ENCODE assay signal across 12 cellular contexts in the genomic region with DNA sequence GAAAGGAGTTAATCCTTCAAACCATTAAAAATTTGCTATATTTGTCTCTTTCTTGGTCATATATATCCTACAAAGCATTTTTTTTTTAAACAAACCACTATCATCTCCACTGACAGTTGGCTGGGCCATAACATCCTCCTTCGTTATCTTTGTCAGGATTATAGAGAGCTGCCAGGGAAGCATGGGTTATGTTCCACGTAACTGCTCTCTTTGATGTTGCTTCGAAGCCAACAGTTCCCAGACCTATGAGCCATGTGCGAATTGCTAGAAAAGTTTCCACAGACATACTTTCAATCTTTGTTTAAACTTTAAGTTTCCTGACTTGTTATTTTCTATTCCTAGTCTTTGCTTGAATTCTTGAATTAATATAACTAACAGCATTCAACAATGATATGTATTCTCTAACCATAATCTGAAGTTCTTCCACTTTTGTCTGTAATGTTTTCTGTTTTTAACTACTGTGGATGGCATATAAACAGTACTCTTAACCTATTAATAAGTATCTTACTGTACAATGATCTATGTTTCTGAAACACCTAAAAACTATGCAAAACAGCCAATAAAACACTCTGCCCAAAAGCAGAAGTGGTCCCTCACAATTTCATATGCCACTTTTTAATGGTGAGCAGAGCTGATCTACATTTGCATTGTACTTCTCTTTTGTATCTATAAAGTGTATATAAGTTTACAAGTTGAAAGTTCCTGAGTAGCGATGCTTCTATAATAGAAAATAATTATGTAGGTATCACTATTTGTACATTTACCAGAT. TPM values are rescaled to one million over a fixed set of nuclear protein-coding genes. Genes with fewer than 3 reads are reported as not detected.
DNase-seq lines count a peak whose midpoint lies in the region; ATAC-seq, FAIRE-seq and TF ChIP-seq lines count a peak whose summit lies in the region.
"Had no signal": no experiment of that assay in that cellular context is flagged by ENCODE, and none has a peak within 500 bp of the region (broad histone marks: within the 10 kb centered on the region; RNA-seq: fewer than 3 reads in every experiment).

No MANE protein-coding gene starts in this region.

- intact Hi-C loops in PC-9 (cut with micrococcal nuclease; ENCODE audit: unreplicated experiment) (no loop called here), HepG2 (cut with micrococcal nuclease; ENCODE audit: unreplicated experiment) (no loop called here)

- no peaks in the 10 kb centered on the region for H3F3A ChIP-seq in PC-9 (ENCODE audit: insufficient read depth, low read depth)

- H2AFZ ChIP-seq in PC-9 (no peak overlapping the region), HepG2 (ENCODE audit: low read length) (no peak overlapping the region)

- H3K79me2 ChIP-seq in PC-9 (ENCODE audit: low read depth) (no peaks in the 10 kb centered on the region), HepG2 (ENCODE audit: insufficient read depth, low read length) (no peaks in the 10 kb centered on the region)

- in situ Hi-C loops in HepG2 (cut with HindIII; ENCODE audit: extremely low pct_ligation_motif_present, low pct_unique_long_range_greater_than_20kb), result no loop called here

- FAIRE-seq in HepG2 (lab: Jason Lieb, UNC), result no peak

- TF ChIP-seq POLR2A in HepG2 (IDR thresholded peaks at IDR 0.05; ENCODE audit: insufficient read depth in 1 of 2, low read depth in 2 of 2, low read length in 2 of 2), result no peak

- H3K4me2 ChIP-seq in PC-9 (no peak overlapping the region), HepG2 (ENCODE audit: low read depth, low read length) (no peak overlapping the region)

- H3K9me2 ChIP-seq in PC-9 (ENCODE audit: insufficient read depth), result no peaks in the 10 kb centered on the region

- H3K36me3 ChIP-seq in PC-9 (ENCODE audit: low read depth) (no peaks in the 10 kb centered on the region), HepG2 (replicated peaks in 1 of 2; ENCODE audit: control insufficient read depth in 1 of 2, insufficient read depth in 2 of 2, low read length in 2 of 2) (no peaks in the 10 kb centered on the region)

- TF ChIP-seq EP300 in HepG2 (IDR thresholded peaks at IDR 0.05; ENCODE audit: low read depth in 2 of 2, low read length in 2 of 2), result no peak
- no peak for TF ChIP-seq EP300 in HepG2 (CRISPR knock-in tag; IDR thresholded peaks at IDR 0.05; ENCODE audit: borderline replicate concordance)

- H3K9ac ChIP-seq in HepG2 (ENCODE audit: insufficient read depth, low read depth, low read length), result no peak overlapping the region

- no peak for DNase-seq in mesothelial cell of epicardium (ENCODE audit: low spot score in 2 of 2, unreplicated experiment in 2 of 2)
- no peak for DNase-seq in midbrain (lab: John Stamatoyannopoulos, UW)
- no peak for DNase-seq in PC-9
- no peak for DNase-seq in HepG2 (ENCODE audit: low spot score)
- no peak for DNase-seq in NK-92 (lab: John Stamatoyannopoulos, UW; ENCODE audit: unreplicated experiment)
- DNase-seq: activated CD4-positive, CD25-positive, alpha-beta regulatory T cell; GOT3; MM.1S had no signal

- CTCF ChIA-PET in PC-9 (lab: Charles Lee), result no interaction called here
- CTCF ChIA-PET in HepG2 (lab: Yijun Ruan, JAX; ENCODE audit: low intra/inter-chr PET ratio, low total read pairs), result no interaction called here

- no peak overlapping the region for H3K27ac ChIP-seq in PC-9
- H3K27ac ChIP-seq in HepG2 (ENCODE audit: extremely low read length, insufficient read depth, low read length), result no peak overlapping the region

- no peaks in the 10 kb centered on the region for H3K9me3 ChIP-seq in PC-9 (ENCODE audit: insufficient read depth, low read depth)
- no peaks in the 10 kb centered on the region for H3K9me3 ChIP-seq in HepG2 (ENCODE audit: low read length)

- ATAC-seq in GM19043 (IDR thresholded peaks at IDR 0.05; ENCODE audit: low read depth, unreplicated experiment) (peak; percentile 97), HG02623 (IDR thresholded peaks at IDR 0.05; ENCODE audit: unreplicated experiment) (peak; percentile 96), HG03457 (IDR thresholded peaks at IDR 0.05; ENCODE audit: unreplicated experiment) (peak; percentile 98), HepG2 (no peak)

- H3K9me3 Mint-ChIP-seq in mesothelial cell of epicardium, result peaks cover 6% of the 10 kb centered on the region

- no peak overlapping the region for H3K4me3 Mint-ChIP-seq in mesothelial cell of epicardium
- H3K4me3 Mint-ChIP-seq: activated naive CD8-positive, alpha-beta T cell had no signal

- H3K4me1 Mint-ChIP-seq in mesothelial cell of epicardium, result peaks cover 36% of the 10 kb centered on the region

- no TSS peak for BruUV-seq in PC-9 (replicated peaks; lab: Mats Ljungman, UMichigan)
- no TSS peak for BruUV-seq in HepG2 (replicated peaks; lab: Mats Ljungman, UMichigan)

- H3K27me3 ChIP-seq in PC-9 (ENCODE audit: insufficient read depth, low read depth) (no peaks in the 10 kb centered on the region), HepG2 (ENCODE audit: control insufficient read depth in 1 of 2, insufficient read depth in 2 of 2, low read length in 2 of 2) (no peaks in the 10 kb centered on the region)

- 17% methylated on average over 5 of the region's 5 CpGs for WGBS in HepG2 (ENCODE audit: low lambda C conversion rate)

- no peaks in the 10 kb centered on the region for H3K36me3 Mint-ChIP-seq in mesothelial cell of epicardium
- H3K36me3 Mint-ChIP-seq: activated naive CD8-positive, alpha-beta T cell had no signal

- no peak for TF ChIP-seq CTCF in mesothelial cell of epicardium (IDR thresholded peaks at IDR 0.05; ENCODE audit: unreplicated experiment)
- no peak for TF ChIP-seq CTCF in PC-9 (conservative IDR thresholded peaks at IDR 0.05)
- TF ChIP-seq CTCF in HepG2 (CRISPR knock-in tag; IDR thresholded peaks at IDR 0.05), result no peak

- no peak for TF ChIP-seq RAD21 in HepG2 (CRISPR knock-in tag; IDR thresholded peaks at IDR 0.05)

- H3K4me1 ChIP-seq in PC-9 (replicated peaks; ENCODE audit: insufficient read depth) (no peaks in the 10 kb centered on the region), HepG2 (ENCODE audit: insufficient read depth, low read length) (no peaks in the 10 kb centered on the region)

- H3K27ac Mint-ChIP-seq in mesothelial cell of epicardium, result peak overlapping the region; percentile 79

- POLR2A ChIA-PET in PC-9 (lab: Charles Lee; ENCODE audit: unreplicated experiment), result interaction anchor here (0.7 kb wide), 1 partner anchor 181 kb away, joined by 5 read pairs; no protein-coding TSS in a partner anchor
- POLR2A ChIA-PET in HepG2 (lab: Yijun Ruan, JAX), result no interaction called here

- H4K20me1 ChIP-seq in PC-9 (ENCODE audit: insufficient read depth), result no peaks in the 10 kb centered on the region
- H4K20me1 ChIP-seq in HepG2 (ENCODE audit: insufficient read depth, low read length), result no peaks in the 10 kb centered on the region

- no peak overlapping the region for H3K4me3 ChIP-seq in PC-9
- no peak overlapping the region for H3K4me3 ChIP-seq in HepG2 (replicated peaks in 1 of 3; ENCODE audit: insufficient read depth in 1 of 3, low read depth in 2 of 3, low read length in 3 of 3)

- no peaks in the 10 kb centered on the region for H3K27me3 Mint-ChIP-seq in mesothelial cell of epicardium (ENCODE audit: low read depth)

RNA-seq across cellular contexts. Expression of gene EREG, which starts 37.9 kb away (rescaled TPM):
- total RNA-seq in mesothelial cell of epicardium, result 0.04 to 0.22 TPM in 2 of 3 replicates, not detected in the other
- 0.46 and 0.58 TPM in 2 replicates for total RNA-seq in PC-9 (2021)
- 0.13 TPM in 1 of 2 replicates, not detected in the other for total RNA-seq in HepG2 (2016; rRNA removed; fragmentation: Illumina TruSeq; extraction: Trizol)
- not detected in 2 replicates for total RNA-seq in HepG2 (2016; cell fraction: cytosol; rRNA removed; fragmentation: Illumina TruSeq; extraction: Trizol; ENCODE audit: low read depth)
- 0.04 and 0.10 TPM in 2 replicates for total RNA-seq in HepG2 (2016; cell fraction: insoluble cytoplasmic fraction; rRNA removed; fragmentation: Illumina TruSeq; extraction: Trizol)
- 0.03 and 0.07 TPM in 2 replicates for total RNA-seq in HepG2 (2016; cell fraction: membrane; rRNA removed; fragmentation: Illumina TruSeq; extraction: Trizol)
- total RNA-seq in HepG2 (2016; cell fraction: nucleus; rRNA removed; fragmentation: Illumina TruSeq; extraction: Trizol), result 0.09 and 0.22 TPM in 2 replicates
- polyA plus RNA-seq in HepG2 (2011; rRNA removed), result 0.11 and 0.24 TPM in 2 replicates
- polyA plus RNA-seq in HepG2 (2011; cell fraction: cytosol; rRNA removed), result 0.06 and 0.07 TPM in 2 replicates
- polyA plus RNA-seq in HepG2 (2011; cell fraction: nucleus; rRNA removed), result 0.08 and 0.09 TPM in 2 replicates
- 0.04 and 0.16 TPM in 2 replicates for polyA plus RNA-seq in HepG2 (2012)
- not detected in 2 replicates for polyA plus RNA-seq in HepG2 (2016; cell fraction: cytosol; fragmentation: Illumina TruSeq; extraction: Trizol; ENCODE audit: low read depth)
- 0.04 and 0.09 TPM in 2 replicates for polyA plus RNA-seq in HepG2 (2016; cell fraction: insoluble cytoplasmic fraction; fragmentation: Illumina TruSeq; extraction: Trizol; ENCODE audit: low read depth)
- not detected in 2 replicates for polyA plus RNA-seq in HepG2 (2016; cell fraction: membrane; fragmentation: Illumina TruSeq; extraction: Trizol; ENCODE audit: low read depth)
- 0.44 and 0.65 TPM in 2 replicates for polyA plus RNA-seq in HepG2 (2016; cell fraction: nucleus; fragmentation: Illumina TruSeq; extraction: Trizol; ENCODE audit: insufficient read depth, low read depth)
- polyA minus RNA-seq in HepG2 (2011; rRNA and poly(A)+ RNA removed; ENCODE audit: low replicate concordance), result 0.04 and 0.05 TPM in 2 replicates
- 0.09 and 0.10 TPM in 2 replicates for polyA minus RNA-seq in HepG2 (2011; cell fraction: cytosol; rRNA and poly(A)+ RNA removed)
- 0.13 and 0.25 TPM in 2 replicates for polyA minus RNA-seq in HepG2 (2011; cell fraction: nucleus; rRNA and poly(A)+ RNA removed)

RNA-seq across cellular contexts. Expression of gene AREG, which starts 42.1 kb away (rescaled TPM):
- total RNA-seq in mesothelial cell of epicardium (1.3 to 1.7 TPM (median 1.5 TPM) in 3 replicates), PC-9 (2021) (4.5 and 6.4 TPM in 2 replicates), HepG2 (2016; rRNA removed; fragmentation: Illumina TruSeq; extraction: Trizol) (2.3 and 6.2 TPM in 2 replicates)
- total RNA-seq in HepG2 (2016; cell fraction: cytosol; rRNA removed; fragmentation: Illumina TruSeq; extraction: Trizol; ENCODE audit: low read depth), result 1.6 TPM in 2 replicates
- total RNA-seq in HepG2 (2016; cell fraction: insoluble cytoplasmic fraction; rRNA removed; fragmentation: Illumina TruSeq; extraction: Trizol), result 1.4 and 6.4 TPM in 2 replicates
- 2.2 and 2.6 TPM in 2 replicates for total RNA-seq in HepG2 (2016; cell fraction: membrane; rRNA removed; fragmentation: Illumina TruSeq; extraction: Trizol)
- total RNA-seq in HepG2 (2016; cell fraction: nucleus; rRNA removed; fragmentation: Illumina TruSeq; extraction: Trizol), result 6.8 and 9.3 TPM in 2 replicates
- polyA plus RNA-seq in HepG2 (2011; rRNA removed), result 7.1 and 8.1 TPM in 2 replicates
- polyA plus RNA-seq in HepG2 (2011; cell fraction: cytosol; rRNA removed), result 5.9 and 9.1 TPM in 2 replicates
- polyA plus RNA-seq in HepG2 (2011; cell fraction: nucleus; rRNA removed), result 3.2 and 6.0 TPM in 2 replicates
- 1.7 and 7.3 TPM in 2 replicates for polyA plus RNA-seq in HepG2 (2012)
- 1.1 and 1.6 TPM in 2 replicates for polyA plus RNA-seq in HepG2 (2016; cell fraction: cytosol; fragmentation: Illumina TruSeq; extraction: Trizol; ENCODE audit: low read depth)
- polyA plus RNA-seq in HepG2 (2016; cell fraction: insoluble cytoplasmic fraction; fragmentation: Illumina TruSeq; extraction: Trizol; ENCODE audit: low read depth), result 2.9 and 3.1 TPM in 2 replicates
- polyA plus RNA-seq in HepG2 (2016; cell fraction: membrane; fragmentation: Illumina TruSeq; extraction: Trizol; ENCODE audit: low read depth), result 1.4 and 1.6 TPM in 2 replicates
- polyA plus RNA-seq in HepG2 (2016; cell fraction: nucleus; fragmentation: Illumina TruSeq; extraction: Trizol; ENCODE audit: insufficient read depth, low read depth), result 11.7 and 16.2 TPM in 2 replicates
- 0.98 and 1.5 TPM in 2 replicates for polyA minus RNA-seq in HepG2 (2011; rRNA and poly(A)+ RNA removed; ENCODE audit: low replicate concordance)
- 2.3 and 4.8 TPM in 2 replicates for polyA minus RNA-seq in HepG2 (2011; cell fraction: cytosol; rRNA and poly(A)+ RNA removed)
- polyA minus RNA-seq in HepG2 (2011; cell fraction: nucleus; rRNA and poly(A)+ RNA removed), result 3.7 and 7.1 TPM in 2 replicates
